ENCODE assay signal across 7 cellular contexts in genomic region chr5:88882321-88883038, GRCh38. TPM values are rescaled to one million over a fixed set of nuclear protein-coding genes. Genes with fewer than 3 reads are reported as not detected.
DNase-seq lines count a peak whose midpoint lies in the region; ATAC-seq and TF ChIP-seq lines count a peak whose summit lies in the region.

No MANE protein-coding gene starts in this region.

- peak overlapping the region; percentile 77 for H3K27ac ChIP-seq in fibroblast of lung (ENCODE audit: insufficient read depth, low read length)
- H3K27ac ChIP-seq in neutrophil = peak overlapping the region; percentile 69

- peak overlapping the region; percentile 78 for H2AFZ ChIP-seq in fibroblast of lung (ENCODE audit: low read length)

- H3K9me3 ChIP-seq in fibroblast of lung (ENCODE audit: control insufficient read depth, insufficient read depth, low read depth, low read length) (no peaks in the 10 kb centered on the region), neutrophil (no peaks in the 10 kb centered on the region)

- H3K36me3 ChIP-seq in fibroblast of lung (ENCODE audit: control insufficient read depth, insufficient read depth, low read length) (no peaks in the 10 kb centered on the region), neutrophil (no peaks in the 10 kb centered on the region)

- peak overlapping the region; percentile 60 for H3K4me3 ChIP-seq in HFF-Myc (replicated peaks; ENCODE audit: low read depth, low read length)
- H3K4me3 ChIP-seq in fibroblast of lung (replicated peaks in 1 of 4; ENCODE audit: control extremely low read depth in 1 of 4, insufficient read depth in 1 of 4, low read depth in 3 of 4, low read length in 4 of 4) = peak overlapping the region; percentile 73 to 86 (median 80)
- peak overlapping the region; percentile 69 to 86 for H3K4me3 ChIP-seq in neutrophil (ENCODE audit: low read depth in 1 of 2, low read length in 1 of 2)

- peak; percentile 23 for ATAC-seq in SK-N-SH treated with all-trans-retinoic acid at 6 μM for 48 hours

- TF ChIP-seq CTCF in HFF-Myc (IDR thresholded peaks at IDR 0.05; ENCODE audit: low read depth, low read length, missing control alignments) (no peak), fibroblast of lung (conservative IDR thresholded peaks at IDR 0.05 in 1 of 2, IDR thresholded peaks at IDR 0.05 in 1 of 2; ENCODE audit: low read depth in 1 of 2, low read length in 2 of 2) (no peak), neutrophil (IDR thresholded peaks at IDR 0.05) (no peak)

- peak overlapping the region; percentile 87 for H3K4me2 ChIP-seq in fibroblast of lung (ENCODE audit: extremely low read depth, insufficient read depth, low read length)

- H3K4me1 ChIP-seq in fibroblast of lung (ENCODE audit: control insufficient read depth, extremely low read depth, insufficient read depth, low read length) (peaks cover 8% of the 10 kb centered on the region), neutrophil (ENCODE audit: control insufficient read depth in 1 of 2, insufficient read depth in 1 of 2, low read depth in 1 of 2, low read length in 1 of 2) (peaks cover 31 to 36% of the 10 kb centered on the region in 2 experiments)

- H4K20me1 ChIP-seq in fibroblast of lung (ENCODE audit: control insufficient read depth, extremely low read depth, insufficient read depth, low read length) = no peaks in the 10 kb centered on the region

- peak overlapping the region; percentile 76 for H3K9ac ChIP-seq in fibroblast of lung (ENCODE audit: insufficient read depth, low read length)

- H3K27me3 ChIP-seq in fibroblast of lung (ENCODE audit: control insufficient read depth, insufficient read depth, low read length) (no peaks in the 10 kb centered on the region), neutrophil (peaks cover 68% of the 10 kb centered on the region)

- H3K79me2 ChIP-seq in fibroblast of lung (ENCODE audit: control insufficient read depth, insufficient read depth, low read length) = peaks cover 30% of the 10 kb centered on the region

- DNase-seq in HFF-Myc (ENCODE audit: extremely low read depth, low read depth) (no peak), fibroblast of lung (ENCODE audit: low read depth in 2 of 2) (peak in 1 of 2 donors; percentile 26), NCI-H1930 (lab: John Stamatoyannopoulos, UW) (no peak), NCI-H2196 (lab: John Stamatoyannopoulos, UW; ENCODE audit: unreplicated experiment) (no peak)
- no peak for DNase-seq in stimulated activated CD4-positive, alpha-beta T cell treated with anti-CD3 and anti-CD28 coated beads, Interleukin-2, amount 100 ng/mL, for 24 hours

TF ChIP-seq in SK-N-SH treated with all-trans-retinoic acid at 6 μM for 48 hours, 23 proteins besides CTCF, POLR2A, EP300 and RAD21:
- no peak for TF ChIP-seq TCF4 (CRISPR knock-in tag; IDR thresholded peaks at IDR 0.05; ENCODE audit: borderline replicate concordance)
- TF ChIP-seq POU6F1 (CRISPR knock-in tag; IDR thresholded peaks at IDR 0.05; ENCODE audit: borderline replicate concordance, low read depth) = no peak
- no peak for TF ChIP-seq GLIS3 (CRISPR knock-in tag; IDR thresholded peaks at IDR 0.05)
- no peak for TF ChIP-seq ZFP30 (CRISPR knock-in tag; IDR thresholded peaks at IDR 0.05)
- no peak for TF ChIP-seq ZNF8 (CRISPR knock-in tag; IDR thresholded peaks at IDR 0.05)
- TF ChIP-seq ZNF565 (CRISPR knock-in tag; conservative IDR thresholded peaks at IDR 0.05; ENCODE audit: low read depth) = no peak
- TF ChIP-seq PATZ1 (CRISPR knock-in tag; IDR thresholded peaks at IDR 0.05; ENCODE audit: borderline replicate concordance) = no peak
- TF ChIP-seq CSDC2 (CRISPR knock-in tag; IDR thresholded peaks at IDR 0.05) = no peak
- TF ChIP-seq ARNTL (CRISPR knock-in tag; IDR thresholded peaks at IDR 0.05; ENCODE audit: borderline replicate concordance, low read depth) = no peak
- TF ChIP-seq RARB (CRISPR knock-in tag; IDR thresholded peaks at IDR 0.05) = no peak
- no peak for TF ChIP-seq ZNF70 (CRISPR knock-in tag; IDR thresholded peaks at IDR 0.05)
- no peak for TF ChIP-seq BACH2 (CRISPR knock-in tag; IDR thresholded peaks at IDR 0.05; ENCODE audit: borderline replicate concordance)
- TF ChIP-seq CSRNP3 (CRISPR knock-in tag; IDR thresholded peaks at IDR 0.05) = no peak

RNA-seq across cellular contexts. Expression of gene MEF2C, which starts 0.5 kb away (rescaled TPM):
- total RNA-seq in fibroblast of lung = 5.4 and 12.2 TPM in 2 replicates
- 9.3 and 15.7 TPM in 2 replicates for polyA plus RNA-seq in fibroblast of lung
- polyA plus RNA-seq in fibroblast of lung (2012) = 6.6 and 13.1 TPM in 2 replicates
- polyA minus RNA-seq in fibroblast of lung (ENCODE audit: low replicate concordance) = 34.8 and 73.7 TPM in 2 replicates
